9 cellular contexts compared by ENCODE assay signal in the genomic region with DNA sequence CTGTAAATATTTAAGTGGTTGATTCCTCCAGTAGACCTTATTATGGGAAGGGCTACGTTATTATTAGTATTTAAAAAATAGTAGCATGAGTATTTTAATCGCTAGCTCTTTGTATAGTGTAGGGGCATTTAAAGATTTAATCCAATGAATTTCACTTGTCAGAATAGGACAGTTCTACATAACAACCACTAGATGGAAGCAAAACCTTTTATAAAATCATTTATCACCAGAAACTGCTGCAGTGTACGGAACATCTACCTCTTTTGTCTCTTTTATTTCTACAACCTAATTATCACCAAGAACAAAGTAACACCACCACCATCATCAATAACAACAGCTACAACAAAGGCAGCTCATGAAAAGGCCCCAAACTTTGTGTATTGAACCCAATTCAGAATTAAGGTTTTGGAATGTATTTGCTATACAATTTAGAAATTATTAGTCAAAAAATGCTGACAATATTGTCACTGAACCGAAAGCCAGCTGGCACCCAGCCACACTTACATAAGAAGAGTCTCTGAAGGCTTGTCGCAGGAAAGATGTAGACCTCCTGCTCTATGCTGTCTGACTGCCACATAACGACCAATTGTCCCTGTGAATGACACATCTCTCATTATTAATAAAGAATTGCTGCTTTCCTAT.
A peak's percentile ranks its signal among the peaks of the same experiment; 100 is the strongest.
DNase-seq lines count a peak whose midpoint lies in the region; ATAC-seq, FAIRE-seq and TF ChIP-seq lines count a peak whose summit lies in the region.
"Had no signal": no experiment of that assay in that cellular context is flagged by ENCODE, and none has a peak within 500 bp of the region (broad histone marks: within the 10 kb centered on the region; RNA-seq: fewer than 3 reads in every experiment).

No MANE protein-coding gene starts in this region.

- ATAC-seq in SK-N-SH treated with all-trans-retinoic acid at 6 μM for 48 hours (peak; percentile 82), GM21576 (IDR thresholded peaks at IDR 0.05; ENCODE audit: unreplicated experiment) (no peak)

- H3K4me3 ChIP-seq in NB4 (ENCODE audit: low read depth, low read length) (no peak overlapping the region), fibroblast of the aortic adventitia (ENCODE audit: low read depth, low read length) (no peak overlapping the region)

- TF ChIP-seq CTCF in CD14-positive monocyte (IDR thresholded peaks at IDR 0.05) (peak; percentile 58), NB4 (IDR thresholded peaks at IDR 0.05; ENCODE audit: low read depth, low read length) (no peak), fibroblast of the aortic adventitia (IDR thresholded peaks at IDR 0.05; ENCODE audit: insufficient read depth, low read length) (peak; percentile 49)

- no peak for TF ChIP-seq POLR2A in NB4 (IDR thresholded peaks at IDR 0.05; ENCODE audit: extremely low read depth, insufficient read length)

- H3K4me3 Mint-ChIP-seq in CD14-positive monocyte: peak overlapping the region in 1 of 2 donors; percentile 26
- H3K4me3 Mint-ChIP-seq: central memory CD8-positive, alpha-beta T cell had no signal

- peaks cover 3 to 19% (median 12%) of the 10 kb centered on the region in 3 donors for H3K27me3 Mint-ChIP-seq in CD14-positive monocyte (ENCODE audit: low read depth in 3 of 3)

- H3K36me3 Mint-ChIP-seq in CD14-positive monocyte: no peaks in the 10 kb centered on the region

- H3K27ac Mint-ChIP-seq in CD14-positive monocyte: no peak overlapping the region

- H3K4me1 Mint-ChIP-seq in CD14-positive monocyte: peaks cover 22% of the 10 kb centered on the region

- peaks cover 0 to 3% (median 0%) of the 10 kb centered on the region in 7 donors for H3K9me3 Mint-ChIP-seq in CD14-positive monocyte
- H3K9me3 Mint-ChIP-seq: central memory CD8-positive, alpha-beta T cell had no signal

- DNase-seq in CD14-positive monocyte (ENCODE audit: low spot score): no peak
- no peak for DNase-seq in GM19239 (ENCODE audit: insufficient read length, low spot score)
- DNase-seq in NB4 (ENCODE audit: low read depth): peak; percentile 41
- DNase-seq in fibroblast of the aortic adventitia (ENCODE audit: low read depth): peak; percentile 53
- peak; percentile 68 for DNase-seq in retina
- no peak for DNase-seq in HuH-7 (ENCODE audit: low spot score)

- intact Hi-C loops in CD14-positive monocyte (cut with micrococcal nuclease): loop anchor here in 1 of 2 donors (10.0 kb wide), 1 partner anchor 1217 kb away; no protein-coding TSS in a partner anchor

- FAIRE-seq in GM19239 (lab: Jason Lieb, UNC): peak; percentile 60

TF ChIP-seq in SK-N-SH treated with all-trans-retinoic acid at 6 μM for 48 hours, 23 proteins besides CTCF, POLR2A, EP300 and RAD21:
- TF ChIP-seq ZC3H10 (CRISPR knock-in tag; IDR thresholded peaks at IDR 0.05) (no peak), TCF4 (CRISPR knock-in tag; IDR thresholded peaks at IDR 0.05; ENCODE audit: borderline replicate concordance) (no peak), ZFP3 (CRISPR knock-in tag; IDR thresholded peaks at IDR 0.05) (no peak), GLIS3 (CRISPR knock-in tag; IDR thresholded peaks at IDR 0.05) (no peak), ESRRG (CRISPR knock-in tag; IDR thresholded peaks at IDR 0.05) (no peak)
- TF ChIP-seq, protein P1, sequence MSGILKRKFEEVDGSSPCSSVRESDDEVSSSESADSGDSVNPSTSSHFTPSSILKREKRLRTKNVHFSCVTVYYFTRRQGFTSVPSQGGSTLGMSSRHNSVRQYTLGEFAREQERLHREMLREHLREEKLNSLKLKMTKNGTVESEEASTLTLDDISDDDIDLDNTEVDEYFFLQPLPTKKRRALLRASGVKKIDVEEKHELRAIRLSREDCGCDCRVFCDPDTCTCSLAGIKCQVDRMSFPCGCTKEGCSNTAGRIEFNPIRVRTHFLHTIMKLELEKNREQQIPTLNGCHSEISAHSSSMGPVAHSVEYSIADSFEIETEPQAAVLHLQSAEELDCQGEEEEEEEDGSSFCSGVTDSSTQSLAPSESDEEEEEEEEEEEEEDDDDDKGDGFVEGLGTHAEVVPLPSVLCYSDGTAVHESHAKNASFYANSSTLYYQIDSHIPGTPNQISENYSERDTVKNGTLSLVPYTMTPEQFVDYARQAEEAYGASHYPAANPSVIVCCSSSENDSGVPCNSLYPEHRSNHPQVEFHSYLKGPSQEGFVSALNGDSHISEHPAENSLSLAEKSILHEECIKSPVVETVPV (CRISPR knock-in tag; IDR thresholded peaks at IDR 0.05): no peak
- TF ChIP-seq, protein P2, sequence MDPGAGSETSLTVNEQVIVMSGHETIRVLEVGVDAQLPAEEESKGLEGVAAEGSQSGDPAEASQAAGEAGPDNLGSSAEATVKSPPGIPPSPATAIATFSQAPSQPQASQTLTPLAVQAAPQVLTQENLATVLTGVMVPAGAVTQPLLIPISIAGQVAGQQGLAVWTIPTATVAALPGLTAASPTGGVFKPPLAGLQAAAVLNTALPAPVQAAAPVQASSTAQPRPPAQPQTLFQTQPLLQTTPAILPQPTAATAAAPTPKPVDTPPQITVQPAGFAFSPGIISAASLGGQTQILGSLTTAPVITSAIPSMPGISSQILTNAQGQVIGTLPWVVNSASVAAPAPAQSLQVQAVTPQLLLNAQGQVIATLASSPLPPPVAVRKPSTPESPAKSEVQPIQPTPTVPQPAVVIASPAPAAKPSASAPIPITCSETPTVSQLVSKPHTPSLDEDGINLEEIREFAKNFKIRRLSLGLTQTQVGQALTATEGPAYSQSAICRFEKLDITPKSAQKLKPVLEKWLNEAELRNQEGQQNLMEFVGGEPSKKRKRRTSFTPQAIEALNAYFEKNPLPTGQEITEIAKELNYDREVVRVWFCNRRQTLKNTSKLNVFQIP (CRISPR knock-in tag; IDR thresholded peaks at IDR 0.05; ENCODE audit: borderline replicate concordance, low read depth): no peak
- TF ChIP-seq, protein P3, sequence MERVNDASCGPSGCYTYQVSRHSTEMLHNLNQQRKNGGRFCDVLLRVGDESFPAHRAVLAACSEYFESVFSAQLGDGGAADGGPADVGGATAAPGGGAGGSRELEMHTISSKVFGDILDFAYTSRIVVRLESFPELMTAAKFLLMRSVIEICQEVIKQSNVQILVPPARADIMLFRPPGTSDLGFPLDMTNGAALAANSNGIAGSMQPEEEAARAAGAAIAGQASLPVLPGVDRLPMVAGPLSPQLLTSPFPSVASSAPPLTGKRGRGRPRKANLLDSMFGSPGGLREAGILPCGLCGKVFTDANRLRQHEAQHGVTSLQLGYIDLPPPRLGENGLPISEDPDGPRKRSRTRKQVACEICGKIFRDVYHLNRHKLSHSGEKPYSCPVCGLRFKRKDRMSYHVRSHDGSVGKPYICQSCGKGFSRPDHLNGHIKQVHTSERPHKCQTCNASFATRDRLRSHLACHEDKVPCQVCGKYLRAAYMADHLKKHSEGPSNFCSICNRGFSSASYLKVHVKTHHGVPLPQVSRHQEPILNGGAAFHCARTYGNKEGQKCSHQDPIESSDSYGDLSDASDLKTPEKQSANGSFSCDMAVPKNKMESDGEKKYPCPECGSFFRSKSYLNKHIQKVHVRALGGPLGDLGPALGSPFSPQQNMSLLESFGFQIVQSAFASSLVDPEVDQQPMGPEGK (CRISPR knock-in tag; IDR thresholded peaks at IDR 0.05; ENCODE audit: borderline replicate concordance): no peak
TF ChIP-seq in SK-N-SH treated with all-trans-retinoic acid at 6 μM for 48 hours: peak in this region for 0.

Comparison
In these comparisons a context has a peak if more than half of its experiments do, and no peak if none do; other contexts are left out.
1. DNase-seq: peak in NB4 (single experiment), fibroblast of the aortic adventitia (single experiment) and retina (single experiment); none in CD14-positive monocyte (single experiment), GM19239 (single experiment) and HuH-7 (single experiment).